In genomic region chr11:62652156-62653006, GRCh38 we compare ENCODE assay signal across 8 cellular contexts.
DNase-seq lines count a peak whose midpoint lies in the region; FAIRE-seq and TF ChIP-seq lines count a peak whose summit lies in the region.

No MANE protein-coding gene starts in this region.

- FAIRE-seq in GM19239 (lab: Jason Lieb, UNC) = peak; percentile 84

- peaks cover 29% of the 10 kb centered on the region; the same call in 1 of the 2 replicates for H3K79me2 ChIP-seq in KMS-11 (ENCODE audit: insufficient read depth, low read depth)

- DNase-seq in GM19239 (ENCODE audit: insufficient read length, low spot score) (no peak), NCI-H748 treated with DMSO at 0.1 percent for 48 hours (lab: John Stamatoyannopoulos, UW) (no peak), NCI-H69 (lab: John Stamatoyannopoulos, UW) (no peak), NCI-H2107 (lab: John Stamatoyannopoulos, UW) (no peak), retina (no peak)

- H3K4me3 ChIP-seq in KMS-11 (IDR thresholded peaks at IDR 0.05; ENCODE audit: insufficient read depth, low read depth, low read length) = peak overlapping the region; percentile 32

- H3K9ac ChIP-seq in KMS-11 = peak overlapping the region; percentile 72

- no peaks in the 10 kb centered on the region for H3K27me3 ChIP-seq in KMS-11 (ENCODE audit: insufficient read depth, low read depth)

- peak overlapping the region; percentile 98 to 99 (median 98) for H3K27ac Mint-ChIP-seq in nephron

- no peaks in the 10 kb centered on the region for H3K9me3 Mint-ChIP-seq in nephron

- peaks cover 4% of the 10 kb centered on the region for H3K36me3 Mint-ChIP-seq in nephron (ENCODE audit: low read depth)

- H3K4me1 ChIP-seq in KMS-11 (ENCODE audit: low read depth, poor library complexity, severe bottlenecking) = peaks cover 22% of the 10 kb centered on the region

- peaks cover 17% of the 10 kb centered on the region for H3K4me1 Mint-ChIP-seq in nephron

- peak overlapping the region; percentile 71 for H3K4me2 ChIP-seq in KMS-11

- H3K27me3 Mint-ChIP-seq in nephron (ENCODE audit: low read depth) = no peaks in the 10 kb centered on the region

- H3K27ac ChIP-seq in KMS-11 = peak overlapping the region; percentile 78
- peak overlapping the region; percentile 93 for H3K27ac ChIP-seq in cingulate gyrus (ENCODE audit: low read depth, low read length)

- TF ChIP-seq CTCF in KMS-11 (conservative IDR thresholded peaks at IDR 0.05; ENCODE audit: low read depth, low read length) (no peak), nephron (IDR thresholded peaks at IDR 0.05; ENCODE audit: unreplicated experiment in 3 of 3) (no peak)

- H3K36me3 ChIP-seq in KMS-11 (ENCODE audit: insufficient read depth) = no peaks in the 10 kb centered on the region

- H4K20me1 ChIP-seq in KMS-11 (ENCODE audit: insufficient read depth) = no peaks in the 10 kb centered on the region

- peak overlapping the region; percentile 72; the same call in 1 of the 2 replicates for H2AFZ ChIP-seq in KMS-11 (ENCODE audit: low read depth)

- peak overlapping the region; percentile 93 to 94 (median 94) for H3K4me3 Mint-ChIP-seq in nephron
